In the genomic region with DNA sequence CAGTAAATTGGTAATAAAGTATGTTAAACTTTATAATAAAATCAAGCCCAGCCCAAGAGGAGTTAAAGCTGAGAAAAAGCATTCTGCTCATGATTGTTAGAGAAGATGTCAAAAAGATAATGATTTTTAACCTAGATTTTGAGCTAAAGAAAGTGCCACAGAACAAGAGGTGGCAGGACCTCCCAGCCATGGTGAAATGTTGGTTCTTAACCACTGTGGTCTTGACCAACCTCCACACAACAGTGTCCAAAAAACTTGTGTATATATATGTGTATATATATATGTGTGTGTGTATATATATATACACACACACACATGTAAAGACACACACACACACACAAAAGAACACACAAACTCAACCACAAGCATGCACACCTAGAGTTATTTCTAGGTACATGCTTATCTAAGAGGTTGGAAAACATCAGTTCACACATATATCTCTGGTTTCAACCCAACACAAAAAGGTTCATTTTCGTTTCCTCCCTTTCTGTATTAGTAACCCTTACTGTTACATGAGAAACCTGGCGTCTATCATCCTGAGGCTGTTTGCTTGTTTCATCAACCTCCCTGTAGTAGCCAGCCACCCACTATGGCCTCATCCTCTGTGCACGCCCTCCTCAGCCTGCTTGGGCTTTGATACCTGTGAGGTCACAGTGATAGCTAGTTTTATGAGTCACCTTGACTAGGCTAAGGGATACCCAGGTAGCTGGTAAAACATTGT, we compare ENCODE assay signal across 10 cellular contexts.
DNase-seq lines count a peak whose midpoint lies in the region; ATAC-seq and TF ChIP-seq lines count a peak whose summit lies in the region.
"Had no signal": no experiment of that assay in that cellular context is flagged by ENCODE, and none has a peak within 500 bp of the region (broad histone marks: within the 10 kb centered on the region; RNA-seq: fewer than 3 reads in every experiment).

No MANE protein-coding gene starts in this region.

- CTCF ChIA-PET in CD4-positive, alpha-beta memory T cell (lab: Charles Lee; ENCODE audit: partially characterized antibody): no interaction called here

- H3K4me3 ChIP-seq in CD4-positive, alpha-beta memory T cell (ENCODE audit: low read length in 2 of 2): no peak overlapping the region
- H3K4me3 ChIP-seq: cardiac muscle cell had no signal

- peaks cover 29% of the 10 kb centered on the region for H3K4me1 Mint-ChIP-seq in activated T-helper 17 cell treated with anti-CD3 and anti-CD28 coated beads, Interleukin-2, amount 50 U/mL, for 72 hours
- H3K4me1 Mint-ChIP-seq in stimulated activated naive CD8-positive, alpha-beta T cell treated with anti-CD3 and anti-CD28 coated beads, Interleukin-15, Interleukin-2, amounts not matched to agents 100 ng/mL and 50 ng/mL, for 24 hours (ENCODE audit: low read depth): peaks cover 29% of the 10 kb centered on the region
- H3K4me1 Mint-ChIP-seq in osteocyte (ENCODE audit: unreplicated experiment): no peaks in the 10 kb centered on the region
- H3K4me1 Mint-ChIP-seq in CD4-positive, alpha-beta memory T cell: peaks cover 0 to 4% (median 0%) of the 10 kb centered on the region in 4 donors

- POLR2A ChIA-PET in CD4-positive, alpha-beta memory T cell (lab: Charles Lee; ENCODE audit: partially characterized antibody): no interaction called here

- no peak for TF ChIP-seq CTCF in osteocyte (IDR thresholded peaks at IDR 0.05)

- peak; percentile 95 for ATAC-seq in HG03025 (IDR thresholded peaks at IDR 0.05; ENCODE audit: low FRiP score, unreplicated experiment)
- peak; percentile 95 for ATAC-seq in activated T-helper 17 cell treated with anti-CD3 and anti-CD28 coated beads, Interleukin-2, amount 50 U/mL, for 72 hours (replicated peaks)

- H3K4me3 Mint-ChIP-seq in activated T-helper 17 cell treated with anti-CD3 and anti-CD28 coated beads, Interleukin-2, amount 50 U/mL, for 72 hours: peak overlapping the region; percentile 75
- H3K4me3 Mint-ChIP-seq in stimulated activated naive CD8-positive, alpha-beta T cell treated with anti-CD3 and anti-CD28 coated beads, Interleukin-15, Interleukin-2, amounts not matched to agents 100 ng/mL and 50 ng/mL, for 24 hours: no peak overlapping the region
- H3K4me3 Mint-ChIP-seq in osteocyte (ENCODE audit: unreplicated experiment): no peak overlapping the region
- H3K4me3 Mint-ChIP-seq in CD4-positive, alpha-beta memory T cell: no peak overlapping the region

- no peaks in the 10 kb centered on the region for H3K9me3 ChIP-seq in CD4-positive, alpha-beta memory T cell (ENCODE audit: control insufficient read depth in 1 of 2, low read length in 2 of 2)

- intact Hi-C loops in CD4-positive, alpha-beta memory T cell (cut with micrococcal nuclease): no loop called here

- H3K27me3 Mint-ChIP-seq in activated T-helper 17 cell treated with anti-CD3 and anti-CD28 coated beads, Interleukin-2, amount 50 U/mL, for 72 hours: no peaks in the 10 kb centered on the region
- H3K27me3 Mint-ChIP-seq in stimulated activated naive CD8-positive, alpha-beta T cell treated with anti-CD3 and anti-CD28 coated beads, Interleukin-15, Interleukin-2, amounts not matched to agents 100 ng/mL and 50 ng/mL, for 24 hours: no peaks in the 10 kb centered on the region
- H3K27me3 Mint-ChIP-seq in osteocyte (ENCODE audit: unreplicated experiment): peaks cover 5% of the 10 kb centered on the region
- no peaks in the 10 kb centered on the region for H3K27me3 Mint-ChIP-seq in CD4-positive, alpha-beta memory T cell

- H3K27me3 ChIP-seq in CD4-positive, alpha-beta memory T cell (ENCODE audit: insufficient read depth, low read length): no peaks in the 10 kb centered on the region
- H3K27me3 ChIP-seq: cardiac muscle cell had no signal

- no peaks in the 10 kb centered on the region for H3K36me3 ChIP-seq in CD4-positive, alpha-beta memory T cell (ENCODE audit: insufficient read depth, low read length)
- H3K36me3 ChIP-seq: cardiac muscle cell had no signal

- H3K9me3 Mint-ChIP-seq in activated T-helper 17 cell treated with anti-CD3 and anti-CD28 coated beads, Interleukin-2, amount 50 U/mL, for 72 hours: no peaks in the 10 kb centered on the region
- peaks cover 4% of the 10 kb centered on the region for H3K9me3 Mint-ChIP-seq in stimulated activated naive CD8-positive, alpha-beta T cell treated with anti-CD3 and anti-CD28 coated beads, Interleukin-15, Interleukin-2, amounts not matched to agents 100 ng/mL and 50 ng/mL, for 24 hours
- H3K9me3 Mint-ChIP-seq in osteocyte (ENCODE audit: unreplicated experiment): no peaks in the 10 kb centered on the region
- peaks cover 0 to 3% (median 0%) of the 10 kb centered on the region in 8 donors for H3K9me3 Mint-ChIP-seq in CD4-positive, alpha-beta memory T cell

- H3K27ac ChIP-seq in CD4-positive, alpha-beta memory T cell (ENCODE audit: low read depth, low read length): no peak overlapping the region
- H3K27ac ChIP-seq: cardiac muscle cell had no signal

- H3K36me3 Mint-ChIP-seq in activated T-helper 17 cell treated with anti-CD3 and anti-CD28 coated beads, Interleukin-2, amount 50 U/mL, for 72 hours (ENCODE audit: low read depth): peaks cover 26% of the 10 kb centered on the region
- H3K36me3 Mint-ChIP-seq in stimulated activated naive CD8-positive, alpha-beta T cell treated with anti-CD3 and anti-CD28 coated beads, Interleukin-15, Interleukin-2, amounts not matched to agents 100 ng/mL and 50 ng/mL, for 24 hours (ENCODE audit: low read depth): no peaks in the 10 kb centered on the region
- H3K36me3 Mint-ChIP-seq in osteocyte (ENCODE audit: unreplicated experiment): no peaks in the 10 kb centered on the region
- H3K36me3 Mint-ChIP-seq in CD4-positive, alpha-beta memory T cell: no peaks in the 10 kb centered on the region

- peak; percentile 80 for DNase-seq in activated effector memory CD4-positive, alpha-beta T cell treated with anti-CD3 and anti-CD28 coated beads, Interleukin-2, amount 50 U/mL, for 16 hours
- DNase-seq in activated effector memory CD4-positive, alpha-beta T cell treated with Interleukin-2 at 50 U/mL for 16 hours: no peak
- DNase-seq in osteocyte (ENCODE audit: extremely low spot score, unreplicated experiment) (no peak), SHP77 treated with DMSO at 0.1 percent for 48 hours (lab: John Stamatoyannopoulos, UW) (no peak)
- DNase-seq in CD4-positive, alpha-beta memory T cell: no peak
- DNase-seq: SIG-M5 had no signal

- peak overlapping the region; percentile 97 for H3K27ac Mint-ChIP-seq in activated T-helper 17 cell treated with anti-CD3 and anti-CD28 coated beads, Interleukin-2, amount 50 U/mL, for 72 hours
- H3K27ac Mint-ChIP-seq in stimulated activated naive CD8-positive, alpha-beta T cell treated with anti-CD3 and anti-CD28 coated beads, Interleukin-15, Interleukin-2, amounts not matched to agents 100 ng/mL and 50 ng/mL, for 24 hours: peak overlapping the region; percentile 56
- H3K27ac Mint-ChIP-seq in osteocyte (ENCODE audit: unreplicated experiment): no peak overlapping the region
- no peak overlapping the region for H3K27ac Mint-ChIP-seq in CD4-positive, alpha-beta memory T cell

- H3K4me1 ChIP-seq in CD4-positive, alpha-beta memory T cell (ENCODE audit: insufficient read depth, low read length): no peaks in the 10 kb centered on the region

Comparison
In these comparisons a context has a peak if more than half of its experiments do, and no peak if none do; other contexts are left out.
1. H3K27ac Mint-ChIP-seq: peak in activated T-helper 17 cell treated with anti-CD3 and anti-CD28 coated beads, Interleukin-2, amount 50 U/mL, for 72 hours (single experiment) and stimulated activated naive CD8-positive, alpha-beta T cell treated with anti-CD3 and anti-CD28 coated beads, Interleukin-15, Interleukin-2, amounts not matched to agents 100 ng/mL and 50 ng/mL, for 24 hours (single experiment); none in osteocyte (single experiment) and CD4-positive, alpha-beta memory T cell (0 of 7).